In the genomic region with DNA sequence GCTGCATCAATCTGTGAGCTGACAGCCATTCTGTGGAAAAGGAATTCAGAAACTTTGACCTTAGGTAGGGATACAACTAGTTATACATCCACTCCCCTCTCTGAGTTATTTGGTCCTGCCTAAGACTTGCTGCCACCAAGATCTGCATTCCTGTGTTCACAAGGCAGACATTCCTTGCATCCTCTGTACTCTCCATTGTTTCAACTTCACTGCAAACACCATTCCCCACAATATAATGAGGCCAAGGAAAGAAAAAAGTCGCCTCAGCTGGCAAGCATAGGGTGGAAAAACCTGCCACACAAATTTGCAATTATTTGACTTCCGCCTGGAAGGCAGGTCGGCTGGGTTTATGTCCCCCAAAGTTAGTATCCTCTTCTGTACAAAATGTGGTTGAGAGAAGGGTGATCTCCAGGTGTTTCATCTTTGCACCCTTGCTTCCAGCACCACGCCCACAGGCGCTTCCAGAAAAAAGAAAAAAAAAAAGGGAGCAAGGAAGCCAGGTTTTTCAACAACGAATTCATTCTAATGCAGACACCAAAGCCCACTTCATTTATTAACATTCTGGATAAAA, we compare ENCODE assay signal across 8 cellular contexts. TPM values are rescaled to one million over a fixed set of nuclear protein-coding genes. Genes with fewer than 3 reads are reported as not detected.
DNase-seq lines count a peak whose midpoint lies in the region; ATAC-seq and TF ChIP-seq lines count a peak whose summit lies in the region.

No MANE protein-coding gene starts in this region.

- TF ChIP-seq POLR2A in adrenal gland (IDR thresholded peaks at IDR 0.05) (no peak), thyroid gland (IDR thresholded peaks at IDR 0.05) (no peak)

- H3K4me3 ChIP-seq in adrenal gland (peak overlapping the region; percentile 7 to 100 (median 76)), thyroid gland (replicated peaks in 1 of 3) (peak overlapping the region; percentile 83 to 98 (median 94))

- H3K9me3 Mint-ChIP-seq in activated CD4-positive, alpha-beta T cell treated with anti-CD3 and anti-CD28 coated beads, Interleukin-2, amount 10 ng/mL, durations not matched to agents 7 days and 5 days, result no peaks in the 10 kb centered on the region

- peak overlapping the region; percentile 91 for H3K4me3 Mint-ChIP-seq in activated CD4-positive, alpha-beta T cell treated with anti-CD3 and anti-CD28 coated beads, Interleukin-2, amount 10 ng/mL, durations not matched to agents 7 days and 5 days

- DNase-seq in activated CD4-positive, alpha-beta T cell treated with anti-CD3 and anti-CD28 coated beads, Interleukin-2, amount 10 ng/mL, durations not matched to agents 7 days and 5 days, result no peak
- no peak for DNase-seq in activated CD4-positive, alpha-beta T cell treated with anti-CD3 and anti-CD28 coated beads, Interleukin-2, amount 50 U/mL, for 1 hour
- DNase-seq in adrenal gland, result no peak
- DNase-seq in thyroid gland, result no peak
- no peak for DNase-seq in LoVo (ENCODE audit: low spot score)

- POLR2A ChIA-PET in activated CD4-positive, alpha-beta T cell treated with anti-CD3 and anti-CD28 coated beads, Interleukin-2, amount 10 ng/mL, durations not matched to agents 7 days and 5 days (lab: Charles Lee), result no interaction called here

- intact Hi-C loops in adrenal gland (cut with DNase I), result loop anchor here (5.0 to 10.0 kb wide), 3 partner anchors 67 to 312 kb away; a partner anchor contains a TSS
- intact Hi-C loops in thyroid gland (cut with DNase I), result no loop called here

- 24 to 35% (median 27%) methylated on average over 6 of the region's 6 CpGs for WGBS in adrenal gland, 4 donors
- 10 to 12% methylated on average over 6 of the region's 6 CpGs for WGBS in thyroid gland, 2 donors

- no peak for TF ChIP-seq CTCF in adrenal gland (IDR thresholded peaks at IDR 0.05)
- no peak for TF ChIP-seq CTCF in thyroid gland (IDR thresholded peaks at IDR 0.05)

- no peaks in the 10 kb centered on the region for H3K36me3 ChIP-seq in adrenal gland (replicated peaks in 1 of 2)
- no peaks in the 10 kb centered on the region for H3K36me3 ChIP-seq in thyroid gland

- H3K27me3 ChIP-seq in adrenal gland, result no peaks in the 10 kb centered on the region
- H3K27me3 ChIP-seq in layer of hippocampus (ENCODE audit: control insufficient read depth, insufficient read depth, low read length), result no peaks in the 10 kb centered on the region
- H3K27me3 ChIP-seq in thyroid gland, result no peaks in the 10 kb centered on the region

- peaks cover 16% of the 10 kb centered on the region for H3K27me3 Mint-ChIP-seq in activated CD4-positive, alpha-beta T cell treated with anti-CD3 and anti-CD28 coated beads, Interleukin-2, amount 10 ng/mL, durations not matched to agents 7 days and 5 days

- H3K27ac ChIP-seq in adrenal gland, result peak overlapping the region; percentile 35 to 91 (median 86)
- peak overlapping the region; percentile 88 for H3K27ac ChIP-seq in layer of hippocampus (ENCODE audit: low read depth, low read length)
- H3K27ac ChIP-seq in thyroid gland, result peak overlapping the region; percentile 70 to 89 (median 84)

- H3K27ac Mint-ChIP-seq in activated CD4-positive, alpha-beta T cell treated with anti-CD3 and anti-CD28 coated beads, Interleukin-2, amount 10 ng/mL, durations not matched to agents 7 days and 5 days, result peak overlapping the region; percentile 60

- ATAC-seq in GM21529 (IDR thresholded peaks at IDR 0.05; ENCODE audit: unreplicated experiment), result no peak
- ATAC-seq in GM21367 (IDR thresholded peaks at IDR 0.05; ENCODE audit: unreplicated experiment), result no peak

- H3K9me3 ChIP-seq in adrenal gland (replicated peaks in 1 of 3), result no peaks in the 10 kb centered on the region
- no peaks in the 10 kb centered on the region for H3K9me3 ChIP-seq in thyroid gland

- CTCF ChIA-PET in activated CD4-positive, alpha-beta T cell treated with anti-CD3 and anti-CD28 coated beads, Interleukin-2, amount 10 ng/mL, durations not matched to agents 7 days and 5 days (lab: Charles Lee), result interaction anchor here (1.0 kb wide), 1 partner anchor 219 kb away, joined by 3 read pairs; no protein-coding TSS in a partner anchor

- no peaks in the 10 kb centered on the region for H3K36me3 Mint-ChIP-seq in activated CD4-positive, alpha-beta T cell treated with anti-CD3 and anti-CD28 coated beads, Interleukin-2, amount 10 ng/mL, durations not matched to agents 7 days and 5 days (ENCODE audit: low read depth)

- H3K4me1 Mint-ChIP-seq in activated CD4-positive, alpha-beta T cell treated with anti-CD3 and anti-CD28 coated beads, Interleukin-2, amount 10 ng/mL, durations not matched to agents 7 days and 5 days, result peaks cover 36% of the 10 kb centered on the region

- H3K4me1 ChIP-seq in adrenal gland (replicated peaks in 1 of 2) (peaks cover 20 to 50% of the 10 kb centered on the region in 2 donors), thyroid gland (peaks cover 14 to 31% of the 10 kb centered on the region in 2 donors)

RNA-seq across cellular contexts. Expression of a gene that starts 0.7 kb away (rescaled TPM):
- 1 to 10 TPM in 1 of 2 experiments, under 1 TPM in 1; 0.84 to 1.2 TPM for total RNA-seq in activated CD4-positive, alpha-beta T cell treated with anti-CD3 and anti-CD28 coated beads, Interleukin-2, amount 10 ng/mL, durations not matched to agents 7 days and 5 days
- total RNA-seq in adrenal gland, result 10 to 100 TPM in 5 of 8 donors, 1 to 10 TPM in 3; 5.5 to 22.0 (median 16.8) TPM
- polyA plus RNA-seq in adrenal gland, result 10 to 100 TPM in 1 of 3 donors, 1 to 10 TPM in 2; 2.5 to 11.3 (median 6.3) TPM
- 10 to 100 TPM; 11.8 to 20.7 (median 19.2) TPM for total RNA-seq in thyroid gland
